In genomic region chr9:129375845-129376244, GRCh38 we compare ENCODE assay signal across 29 cellular contexts.
"Had no signal": no experiment of that assay in that cellular context is flagged by ENCODE, and none has a peak within 500 bp of the region (broad histone marks: within the 10 kb centered on the region; RNA-seq: fewer than 3 reads in every experiment).

No MANE protein-coding gene starts in this region.

- ATAC-seq: effector memory CD8-positive, alpha-beta T cell; esophagus mucosa; foreskin keratinocyte; gastrocnemius medialis; gastroesophageal sphincter; heart left ventricle; heart right ventricle had no signal

- H3K9me3 ChIP-seq: colonic mucosa, esophagus muscularis mucosa, esophagus squamous epithelium, gastrocnemius medialis had no signal

- H3K4me1 Mint-ChIP-seq: endodermal cell had no signal

- H3K4me3 ChIP-seq: colonic mucosa, coronary artery, dorsolateral prefrontal cortex, esophagus muscularis mucosa, esophagus squamous epithelium, gastrocnemius medialis, gastroesophageal sphincter, heart left ventricle, heart right ventricle had no signal

- DNase-seq: colonic mucosa; cortex of kidney; dermis blood vessel endothelial cell; effector CD4-positive, alpha-beta T cell; effector CD8-positive, alpha-beta T cell; effector memory CD4-positive, alpha-beta T cell; effector memory CD8-positive, alpha-beta T cell; endodermal cell; erythroblast; esophagus squamous epithelium; foreskin fibroblast; foreskin keratinocyte; foreskin melanocyte; gastrocnemius medialis; glutamatergic neuron; head of caudate nucleus; heart right ventricle had no signal

- H3K36me3 ChIP-seq: colonic mucosa, esophagus muscularis mucosa, esophagus squamous epithelium, gastrocnemius medialis, gastroesophageal sphincter, heart left ventricle, heart right ventricle had no signal

- H3K27me3 Mint-ChIP-seq: effector memory CD8-positive, alpha-beta T cell had no signal

- H3K27ac Mint-ChIP-seq: dendritic cell treated with granulocyte-macrophage colony-stimulating factor and Interleukin-4, amounts not matched to agents 40 ng/mL and 50 ng/mL, for 4 days; effector memory CD8-positive, alpha-beta T cell; endodermal cell had no signal

- FAIRE-seq: colon, endometrium, endothelial cell of umbilical vein, frontal cortex had no signal

- H3K27me3 ChIP-seq: colonic mucosa, dorsolateral prefrontal cortex, esophagus muscularis mucosa, esophagus squamous epithelium, gastrocnemius medialis, gastroesophageal sphincter, heart left ventricle, heart right ventricle had no signal

- H3K4me3 Mint-ChIP-seq: dendritic cell treated with granulocyte-macrophage colony-stimulating factor and Interleukin-4, amounts not matched to agents 40 ng/mL and 50 ng/mL, for 4 days; effector memory CD8-positive, alpha-beta T cell; endodermal cell had no signal

- H3K4me1 ChIP-seq: colonic mucosa, esophagus muscularis mucosa, esophagus squamous epithelium, foreskin keratinocyte, gastrocnemius medialis, gastroesophageal sphincter, heart left ventricle, heart right ventricle had no signal

- H3K9me3 Mint-ChIP-seq: effector memory CD8-positive, alpha-beta T cell; endodermal cell had no signal

- H3K27ac ChIP-seq: colonic mucosa, coronary artery, dorsolateral prefrontal cortex, epithelial cell of prostate, esophagus muscularis mucosa, esophagus squamous epithelium, foreskin keratinocyte, gastrocnemius medialis, gastroesophageal sphincter, heart left ventricle, heart right ventricle had no signal
